ENCODE assay signal across 8 cellular contexts in the genomic region with DNA sequence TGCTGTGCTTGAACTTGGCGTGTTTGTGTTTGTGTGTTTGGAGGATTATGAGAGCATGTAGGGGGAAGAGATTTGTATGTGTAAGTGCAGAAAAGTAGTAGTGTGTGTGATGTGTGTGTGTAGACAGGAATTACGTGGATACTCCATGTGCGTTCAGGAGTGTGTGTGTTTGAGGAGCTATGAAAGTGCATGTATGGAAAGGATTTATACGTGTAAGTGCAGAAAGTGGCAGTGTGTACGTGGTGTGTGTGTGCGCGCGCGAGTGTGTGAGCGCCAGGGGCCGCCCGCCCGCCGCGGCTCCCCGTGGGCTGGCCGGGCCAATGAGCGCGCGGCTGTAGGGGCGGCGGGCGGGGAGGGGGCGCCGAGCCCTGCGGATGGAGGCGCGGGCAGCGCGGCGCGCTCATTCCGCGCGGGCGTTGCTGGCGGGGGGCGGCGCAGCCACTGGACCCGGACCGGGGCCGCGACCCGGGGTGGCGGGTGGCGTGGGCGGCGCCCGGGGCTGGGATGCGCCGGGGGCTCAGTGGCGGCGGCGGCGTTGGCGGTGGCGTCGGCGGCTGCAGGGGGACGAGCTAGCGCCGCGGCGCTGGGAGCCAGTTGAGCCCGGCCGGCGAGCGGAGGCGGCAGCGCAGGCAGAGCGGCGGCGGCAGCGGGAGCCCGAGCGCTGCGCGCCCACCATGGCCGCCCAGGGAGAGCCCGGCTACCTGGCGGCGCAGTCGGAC. TPM values are rescaled to one million over a fixed set of nuclear protein-coding genes. Genes with fewer than 3 reads are reported as not detected.
A peak's percentile ranks its signal among the peaks of the same experiment; 100 is the strongest.
DNase-seq lines count a peak whose midpoint lies in the region; ATAC-seq and TF ChIP-seq lines count a peak whose summit lies in the region.

A gene with protein sequence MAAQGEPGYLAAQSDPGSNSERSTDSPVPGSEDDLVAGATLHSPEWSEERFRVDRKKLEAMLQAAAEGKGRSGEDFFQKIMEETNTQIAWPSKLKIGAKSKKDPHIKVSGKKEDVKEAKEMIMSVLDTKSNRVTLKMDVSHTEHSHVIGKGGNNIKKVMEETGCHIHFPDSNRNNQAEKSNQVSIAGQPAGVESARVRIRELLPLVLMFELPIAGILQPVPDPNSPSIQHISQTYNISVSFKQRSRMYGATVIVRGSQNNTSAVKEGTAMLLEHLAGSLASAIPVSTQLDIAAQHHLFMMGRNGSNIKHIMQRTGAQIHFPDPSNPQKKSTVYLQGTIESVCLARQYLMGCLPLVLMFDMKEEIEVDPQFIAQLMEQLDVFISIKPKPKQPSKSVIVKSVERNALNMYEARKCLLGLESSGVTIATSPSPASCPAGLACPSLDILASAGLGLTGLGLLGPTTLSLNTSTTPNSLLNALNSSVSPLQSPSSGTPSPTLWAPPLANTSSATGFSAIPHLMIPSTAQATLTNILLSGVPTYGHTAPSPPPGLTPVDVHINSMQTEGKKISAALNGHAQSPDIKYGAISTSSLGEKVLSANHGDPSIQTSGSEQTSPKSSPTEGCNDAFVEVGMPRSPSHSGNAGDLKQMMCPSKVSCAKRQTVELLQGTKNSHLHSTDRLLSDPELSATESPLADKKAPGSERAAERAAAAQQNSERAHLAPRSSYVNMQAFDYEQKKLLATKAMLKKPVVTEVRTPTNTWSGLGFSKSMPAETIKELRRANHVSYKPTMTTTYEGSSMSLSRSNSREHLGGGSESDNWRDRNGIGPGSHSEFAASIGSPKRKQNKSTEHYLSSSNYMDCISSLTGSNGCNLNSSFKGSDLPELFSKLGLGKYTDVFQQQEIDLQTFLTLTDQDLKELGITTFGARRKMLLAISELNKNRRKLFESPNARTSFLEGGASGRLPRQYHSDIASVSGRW (plus strand): TSS at position 403 of the 719 bp plus-strand sequence. CDS start 272 bp downstream, at position 675.

- no peaks in the 10 kb centered on the region for H3K4me1 ChIP-seq in MM.1S (ENCODE audit: low read length)
- peaks cover 14% of the 10 kb centered on the region for H3K4me1 ChIP-seq in left ventricle myocardium inferior

- no peaks in the 10 kb centered on the region for H3K79me2 ChIP-seq in MM.1S (ENCODE audit: low read length)

- no peaks in the 10 kb centered on the region for H3K9me3 ChIP-seq in MM.1S (replicated peaks; ENCODE audit: insufficient read depth, low read length)
- H3K9me3 ChIP-seq in left ventricle myocardium inferior (replicated peaks): no peaks in the 10 kb centered on the region

- no peaks in the 10 kb centered on the region for H4K20me1 ChIP-seq in MM.1S (ENCODE audit: insufficient read depth, low read length)

- no peaks in the 10 kb centered on the region for H3F3A ChIP-seq in MM.1S (ENCODE audit: insufficient read depth, low read length)

- peak within 1 kb of the TSS; percentile 90 for H3K27ac Mint-ChIP-seq in osteocyte (ENCODE audit: unreplicated experiment)

- H3K4me1 Mint-ChIP-seq in osteocyte (ENCODE audit: unreplicated experiment): peaks cover 44% of the 10 kb centered on the region

- H2AFZ ChIP-seq in MM.1S (ENCODE audit: low read length): no peak within 1 kb of the TSS

- ATAC-seq in HG03378 (IDR thresholded peaks at IDR 0.05; ENCODE audit: unreplicated experiment) (no peak), HG03520 (IDR thresholded peaks at IDR 0.05; ENCODE audit: unreplicated experiment) (no peak)

- peak within 1 kb of the TSS; percentile 41 for H3K4me3 ChIP-seq in MM.1S (ENCODE audit: low read length)
- H3K4me3 ChIP-seq in left ventricle myocardium inferior: peak within 1 kb of the TSS; percentile 72

- H3K9me2 ChIP-seq in MM.1S (replicated peaks; ENCODE audit: insufficient read depth, low read length): no peaks in the 10 kb centered on the region

- no peak within 1 kb of the TSS for H3K9ac ChIP-seq in MM.1S (ENCODE audit: low read length)

- peak within 1 kb of the TSS; percentile 94 for H3K4me3 Mint-ChIP-seq in osteocyte (ENCODE audit: unreplicated experiment)

- intact Hi-C loops in left ventricle myocardium inferior (cut with micrococcal nuclease): no loop called here

- TF ChIP-seq CTCF in MM.1S (IDR thresholded peaks at IDR 0.05; ENCODE audit: low read length): no peak
- no peak for TF ChIP-seq CTCF in left ventricle myocardium inferior (IDR thresholded peaks at IDR 0.05; ENCODE audit: borderline replicate concordance)
- TF ChIP-seq CTCF in osteocyte (IDR thresholded peaks at IDR 0.05): no peak

- H3K4me2 ChIP-seq in MM.1S (ENCODE audit: low read depth, low read length): peak within 1 kb of the TSS; percentile 58

- H3K36me3 ChIP-seq in MM.1S (replicated peaks; ENCODE audit: insufficient read depth, low read length): no peaks in the 10 kb centered on the region
- H3K36me3 ChIP-seq in left ventricle myocardium inferior: no peaks in the 10 kb centered on the region

- no peaks in the 10 kb centered on the region for H3K27me3 Mint-ChIP-seq in osteocyte (ENCODE audit: unreplicated experiment)

- no peaks in the 10 kb centered on the region for H3K9me3 Mint-ChIP-seq in osteocyte (ENCODE audit: unreplicated experiment)

- peak; percentile 7 to 48 for DNase-seq in NCI-H524 (lab: John Stamatoyannopoulos, UW)
- DNase-seq in NCI-H524 treated with DMSO at 0.1 percent for 48 hours (lab: John Stamatoyannopoulos, UW): no peak
- DNase-seq in MM.1S: no peak
- peak; percentile 16 for DNase-seq in amniotic epithelial cell (ENCODE audit: low read depth)
- DNase-seq in left ventricle myocardium inferior: peak; percentile 42
- DNase-seq in osteocyte (ENCODE audit: extremely low spot score, unreplicated experiment): peak; percentile 88

- H3K36me3 Mint-ChIP-seq in osteocyte (ENCODE audit: unreplicated experiment): peaks cover 3% of the 10 kb centered on the region

- H3K27me3 ChIP-seq in MM.1S (replicated peaks; ENCODE audit: insufficient read depth, low read length) (no peaks in the 10 kb centered on the region), left ventricle myocardium inferior (ENCODE audit: low read depth) (peaks cover 72% of the 10 kb centered on the region)

- no peak within 1 kb of the TSS for H3K27ac ChIP-seq in MM.1S (ENCODE audit: low read length)
- peak within 1 kb of the TSS; percentile 78 for H3K27ac ChIP-seq in left ventricle myocardium inferior (replicated peaks)

RNA-seq across cellular contexts. Expression of the gene that starts here (rescaled TPM):
- 5.7 TPM for total RNA-seq in left ventricle myocardium inferior
- total RNA-seq in osteocyte: 39.4 and 41.0 TPM in 2 replicates

Comparison
In these comparisons a context has a peak if more than half of its experiments do, and no peak if none do; other contexts are left out.
1. DNase-seq: peak in NCI-H524 (2 of 2), amniotic epithelial cell (single experiment), left ventricle myocardium inferior (single experiment) and osteocyte (single experiment); none in NCI-H524 treated with DMSO at 0.1 percent for 48 hours (single experiment) and MM.1S (single experiment).